ENCODE assay signal across 1 cellular context in the genomic region with DNA sequence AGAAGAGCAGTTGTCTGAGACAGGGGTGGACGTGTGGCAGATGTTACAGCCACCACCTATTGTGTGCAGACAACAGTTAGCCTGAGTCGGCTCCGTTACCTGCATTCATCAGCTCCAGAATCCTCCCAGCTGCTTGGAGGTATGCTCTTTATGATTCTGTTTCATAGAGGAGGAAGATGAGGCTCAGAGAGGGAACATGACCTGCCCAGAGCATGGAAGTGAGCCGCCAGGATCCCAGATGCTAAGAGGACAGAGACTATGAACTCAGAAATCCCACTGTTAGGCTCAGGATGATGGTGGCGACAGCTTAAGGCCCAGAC.
TF ChIP-seq lines count a peak whose summit lies in the region.

No MANE protein-coding gene starts in this region.

TF ChIP-seq in HEK293, 187 proteins besides CTCF, POLR2A, EP300 and RAD21 (continued from another document):
- TF ChIP-seq, protein P1, sequence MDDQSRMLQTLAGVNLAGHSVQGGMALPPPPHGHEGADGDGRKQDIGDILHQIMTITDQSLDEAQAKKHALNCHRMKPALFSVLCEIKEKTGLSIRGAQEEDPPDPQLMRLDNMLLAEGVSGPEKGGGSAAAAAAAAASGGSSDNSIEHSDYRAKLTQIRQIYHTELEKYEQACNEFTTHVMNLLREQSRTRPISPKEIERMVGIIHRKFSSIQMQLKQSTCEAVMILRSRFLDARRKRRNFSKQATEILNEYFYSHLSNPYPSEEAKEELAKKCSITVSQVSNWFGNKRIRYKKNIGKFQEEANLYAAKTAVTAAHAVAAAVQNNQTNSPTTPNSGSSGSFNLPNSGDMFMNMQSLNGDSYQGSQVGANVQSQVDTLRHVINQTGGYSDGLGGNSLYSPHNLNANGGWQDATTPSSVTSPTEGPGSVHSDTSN (CRISPR knock-in tag; IDR thresholded peaks at IDR 0.05): no peak
- TF ChIP-seq SP2 (tag by site-specific recombination; IDR thresholded peaks at IDR 0.05) (no peak), ZNF585B (tag by site-specific recombination; IDR thresholded peaks at IDR 0.05) (no peak), ZNF768 (tag by site-specific recombination; IDR thresholded peaks at IDR 0.05) (no peak), ZNF791 (tag by site-specific recombination; IDR thresholded peaks at IDR 0.05) (no peak), ZFP69B (tag by site-specific recombination; IDR thresholded peaks at IDR 0.05) (no peak), ZNF311 (tag by site-specific recombination; IDR thresholded peaks at IDR 0.05; ENCODE audit: borderline replicate concordance) (no peak), TRIM28 (IDR thresholded peaks at IDR 0.05; ENCODE audit: borderline replicate concordance, low read length) (no peak)
- TF ChIP-seq, protein P2, sequence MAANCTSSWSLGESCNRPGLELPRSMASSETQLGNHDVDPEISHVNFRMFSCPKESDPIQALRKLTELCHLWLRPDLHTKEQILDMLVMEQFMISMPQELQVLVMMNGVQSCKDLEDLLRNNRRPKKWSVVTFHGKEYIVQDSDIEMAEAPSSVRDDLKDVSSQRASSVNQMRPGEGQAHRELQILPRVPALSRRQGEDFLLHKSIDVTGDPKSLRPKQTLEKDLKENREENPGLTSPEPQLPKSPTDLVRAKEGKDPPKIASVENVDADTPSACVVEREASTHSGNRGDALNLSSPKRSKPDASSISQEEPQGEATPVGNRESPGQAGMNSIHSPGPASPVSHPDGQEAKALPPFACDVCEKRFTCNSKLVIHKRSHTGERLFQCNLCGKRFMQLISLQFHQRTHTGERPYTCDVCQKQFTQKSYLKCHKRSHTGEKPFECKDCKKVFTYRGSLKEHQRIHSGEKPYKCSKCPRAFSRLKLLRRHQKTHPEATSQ (tag by site-specific recombination; IDR thresholded peaks at IDR 0.05): no peak
- TF ChIP-seq, protein P3, sequence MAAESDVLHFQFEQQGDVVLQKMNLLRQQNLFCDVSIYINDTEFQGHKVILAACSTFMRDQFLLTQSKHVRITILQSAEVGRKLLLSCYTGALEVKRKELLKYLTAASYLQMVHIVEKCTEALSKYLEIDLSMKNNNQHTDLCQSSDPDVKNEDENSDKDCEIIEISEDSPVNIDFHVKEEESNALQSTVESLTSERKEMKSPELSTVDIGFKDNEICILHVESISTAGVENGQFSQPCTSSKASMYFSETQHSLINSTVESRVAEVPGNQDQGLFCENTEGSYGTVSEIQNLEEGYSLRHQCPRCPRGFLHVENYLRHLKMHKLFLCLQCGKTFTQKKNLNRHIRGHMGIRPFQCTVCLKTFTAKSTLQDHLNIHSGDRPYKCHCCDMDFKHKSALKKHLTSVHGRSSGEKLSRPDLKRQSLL (tag by site-specific recombination; IDR thresholded peaks at IDR 0.05): peak; percentile 82
